8 cellular contexts compared by ENCODE assay signal in genomic region chrX:40171513-40172168, GRCh38.
DNase-seq lines count a peak whose midpoint lies in the region; ATAC-seq, FAIRE-seq and TF ChIP-seq lines count a peak whose summit lies in the region.

No MANE protein-coding gene starts in this region.

- H3K9me3 ChIP-seq in OCI-LY1 (ENCODE audit: low read length): no peaks in the 10 kb centered on the region
- H3K9me3 ChIP-seq in kidney (ENCODE audit: control insufficient read depth in 1 of 2, low read length in 2 of 2): no peaks in the 10 kb centered on the region

- H3K9me3 Mint-ChIP-seq in brain: peaks cover 0 to 28% (median 8%) of the 10 kb centered on the region in 5 experiments

- no peaks in the 10 kb centered on the region for H3K79me2 ChIP-seq in OCI-LY1 (ENCODE audit: insufficient read depth, low read length)

- H3K27me3 ChIP-seq in OCI-LY1 (ENCODE audit: insufficient read depth, low read length): no peaks in the 10 kb centered on the region

- FAIRE-seq in kidney (lab: Jason Lieb, UNC): no peak

- no peak overlapping the region for H2AFZ ChIP-seq in OCI-LY1 (ENCODE audit: low read length)

- H3K27ac Mint-ChIP-seq in brain: peak overlapping the region in 2 of 5 experiments; percentile 79

- DNase-seq in COR-L47 (lab: John Stamatoyannopoulos, UW) (peak; percentile 33), kidney (peak; percentile 79), HuH-7 (ENCODE audit: low spot score) (no peak), mesenteric fat pad (ENCODE audit: low spot score) (no peak)
- DNase-seq in stimulated activated naive CD4-positive, alpha-beta T cell treated with Interleukin-2 at 50 U/mL for 16 hours (lab: John Stamatoyannopoulos, UW): peak; percentile 45

- H3K9ac ChIP-seq in OCI-LY1 (ENCODE audit: low read length): peak overlapping the region; percentile 91
- H3K9ac ChIP-seq in kidney (ENCODE audit: low read length in 2 of 2): peak overlapping the region in 1 of 2 donors; percentile 58

- H4K20me1 ChIP-seq in OCI-LY1 (ENCODE audit: insufficient read depth, low read length): no peaks in the 10 kb centered on the region

- intact Hi-C loops in kidney (cut with DNase I): no loop called here

- peak overlapping the region; percentile 77 for H3K4me3 ChIP-seq in OCI-LY1 (ENCODE audit: low read depth, low read length, poor library complexity, severe bottlenecking)
- H3K4me3 ChIP-seq in kidney (ENCODE audit: low read length in 2 of 2): peak overlapping the region in 1 of 2 donors; percentile 49

- H3K4me1 Mint-ChIP-seq in brain: peaks cover 63% of the 10 kb centered on the region

- H3K36me3 Mint-ChIP-seq in brain: peaks cover 5% of the 10 kb centered on the region

- H3K27ac ChIP-seq in OCI-LY1 (ENCODE audit: low read depth, low read length, poor library complexity, severe bottlenecking) (peak overlapping the region; percentile 98), kidney (ENCODE audit: low read depth in 2 of 2, low read length in 2 of 2) (peak overlapping the region; percentile 78)

- H3K4me3 Mint-ChIP-seq in brain: peak overlapping the region in 3 of 5 experiments; percentile 74 to 76 (median 76)

- H3K4me2 ChIP-seq in OCI-LY1 (ENCODE audit: low read length): peak overlapping the region; percentile 80

- H3K27me3 Mint-ChIP-seq in brain: peaks cover 79% of the 10 kb centered on the region

- peaks cover 89% of the 10 kb centered on the region for H3K4me1 ChIP-seq in OCI-LY1 (ENCODE audit: insufficient read depth, low read length, severe bottlenecking)
- peaks cover 15 to 18% of the 10 kb centered on the region in 2 donors for H3K4me1 ChIP-seq in kidney (ENCODE audit: control insufficient read depth in 1 of 2, insufficient read depth in 1 of 2, low read depth in 1 of 2, low read length in 2 of 2)

- 0 out of 2 replicates have a peak, but pooled peaks cover 4% of the 10 kb centered on the region for H3F3A ChIP-seq in OCI-LY1 (ENCODE audit: insufficient read depth, low read length)

- H3K9me2 ChIP-seq in OCI-LY1 (ENCODE audit: low read depth, low read length): no peaks in the 10 kb centered on the region

- ATAC-seq in GM18519 (IDR thresholded peaks at IDR 0.05; ENCODE audit: low FRiP score, unreplicated experiment): no peak

- TF ChIP-seq CTCF in OCI-LY1 (IDR thresholded peaks at IDR 0.05; ENCODE audit: low read length): no peak
- TF ChIP-seq CTCF in brain (conservative IDR thresholded peaks at IDR 0.05): no peak
- TF ChIP-seq CTCF in kidney (IDR thresholded peaks at IDR 0.05; ENCODE audit: borderline replicate concordance, extremely low read depth, insufficient read depth): no peak

- H3K36me3 ChIP-seq in OCI-LY1 (ENCODE audit: insufficient read depth, low read length): no peaks in the 10 kb centered on the region
- H3K36me3 ChIP-seq in kidney (ENCODE audit: control insufficient read depth in 1 of 2, insufficient read depth in 2 of 2, low read length in 2 of 2): no peaks in the 10 kb centered on the region

Comparison
In these comparisons a context has a peak if more than half of its experiments do, and no peak if none do; other contexts are left out.
1. DNase-seq: peak in COR-L47 (single experiment), kidney (single experiment) and stimulated activated naive CD4-positive, alpha-beta T cell treated with Interleukin-2 at 50 U/mL for 16 hours (single experiment); none in HuH-7 (single experiment) and mesenteric fat pad (single experiment).